11 cellular contexts compared by ENCODE assay signal in the genomic region with DNA sequence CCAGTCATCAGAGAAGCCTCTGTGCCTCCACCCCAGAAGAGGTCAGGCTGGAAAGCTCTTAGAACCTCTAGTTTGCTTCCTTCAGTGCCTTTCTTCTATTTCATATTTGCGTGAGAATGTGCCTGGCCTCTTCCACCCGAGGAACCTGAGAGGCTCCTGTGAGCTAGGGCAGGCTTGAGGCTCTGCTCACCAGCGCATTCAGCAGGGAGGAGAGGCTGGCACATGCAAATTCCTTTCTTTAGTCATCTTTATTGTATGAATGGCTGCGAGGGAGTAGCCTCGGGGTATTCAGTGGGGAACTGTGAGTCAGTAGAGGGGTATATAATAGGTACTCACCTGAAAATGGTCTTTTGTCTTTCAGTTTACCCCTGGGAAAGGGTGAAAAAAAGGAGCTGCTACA.
DNase-seq lines count a peak whose midpoint lies in the region; ATAC-seq and TF ChIP-seq lines count a peak whose summit lies in the region.
"Had no signal": no experiment of that assay in that cellular context is flagged by ENCODE, and none has a peak within 500 bp of the region (broad histone marks: within the 10 kb centered on the region; RNA-seq: fewer than 3 reads in every experiment).

No MANE protein-coding gene starts in this region.

- no peak for TF ChIP-seq POLR2A in IMR-90 (IDR thresholded peaks at IDR 0.05; ENCODE audit: low read depth, low read length)

- H3K9me3 ChIP-seq in IMR-90 (ENCODE audit: control insufficient read depth, insufficient read depth, low read length): no peaks in the 10 kb centered on the region
- H3K9me3 ChIP-seq in effector memory CD4-positive, alpha-beta T cell (ENCODE audit: control insufficient read depth, low read length): no peaks in the 10 kb centered on the region
- H3K9me3 ChIP-seq: BLaER1, gastrocnemius medialis, mucosa of descending colon had no signal

- H3K27ac ChIP-seq in ACC112 (ENCODE audit: low read depth, low read length) (no peak overlapping the region), IMR-90 (ENCODE audit: insufficient read depth, low read length) (no peak overlapping the region)
- no peak overlapping the region for H3K27ac ChIP-seq in effector memory CD4-positive, alpha-beta T cell (ENCODE audit: insufficient read depth, low read length, poor library complexity, severe bottlenecking)
- H3K27ac ChIP-seq: BLaER1, gastrocnemius medialis had no signal

- no peak overlapping the region; the same call in 1 of the 2 replicates for H3K4ac ChIP-seq in IMR-90 (ENCODE audit: low read depth, low read length)

- H3K4me2 ChIP-seq in IMR-90 (ENCODE audit: low read depth, low read length): peak overlapping the region; percentile 34
- H3K4me2 ChIP-seq: BLaER1 had no signal

- peaks cover 54% of the 10 kb centered on the region for H3K27me3 ChIP-seq in ACC112 (ENCODE audit: insufficient read depth, low read length)
- no peaks in the 10 kb centered on the region for H3K27me3 ChIP-seq in IMR-90 (ENCODE audit: control insufficient read depth, insufficient read depth, low read length)
- H3K27me3 ChIP-seq in effector memory CD4-positive, alpha-beta T cell (replicated peaks; ENCODE audit: control insufficient read depth, insufficient read depth, low read length, poor library complexity, severe bottlenecking): no peaks in the 10 kb centered on the region
- H3K27me3 ChIP-seq: BLaER1, gastrocnemius medialis had no signal

- no peaks in the 10 kb centered on the region for H4K20me1 ChIP-seq in IMR-90 (ENCODE audit: insufficient read depth, low read length)
- H4K20me1 ChIP-seq: BLaER1 had no signal

- ATAC-seq in IMR-90 (ENCODE audit: low read depth) (peak; percentile 65), GM18520 (IDR thresholded peaks at IDR 0.05; ENCODE audit: unreplicated experiment) (no peak), HG03571 (IDR thresholded peaks at IDR 0.05; ENCODE audit: unreplicated experiment) (no peak)
- ATAC-seq: mucosa of descending colon had no signal

- H2BK120ac ChIP-seq in IMR-90 (ENCODE audit: low read depth, low read length): peak overlapping the region; percentile 50; the same call in 1 of the 2 replicates

- H3K4me1 ChIP-seq in ACC112 (ENCODE audit: control insufficient read depth, insufficient read depth, low read length, unreplicated experiment) (peaks cover 19% of the 10 kb centered on the region), IMR-90 (ENCODE audit: control insufficient read depth, insufficient read depth, low read length) (peaks cover 6% of the 10 kb centered on the region)
- H3K4me1 ChIP-seq in effector memory CD4-positive, alpha-beta T cell (ENCODE audit: control insufficient read depth, insufficient read depth, low read length, poor library complexity, severe bottlenecking): no peaks in the 10 kb centered on the region
- H3K4me1 ChIP-seq: BLaER1, gastrocnemius medialis had no signal

- H2BK5ac ChIP-seq in IMR-90 (ENCODE audit: low read depth, low read length, poor library complexity, severe bottlenecking): no peak overlapping the region

- H3K36me3 ChIP-seq in ACC112 (ENCODE audit: insufficient read depth, low read length) (no peaks in the 10 kb centered on the region), IMR-90 (ENCODE audit: control insufficient read depth, insufficient read depth, low read length) (no peaks in the 10 kb centered on the region)
- H3K36me3 ChIP-seq in effector memory CD4-positive, alpha-beta T cell (ENCODE audit: control insufficient read depth, insufficient read depth, low read length): no peaks in the 10 kb centered on the region
- H3K36me3 ChIP-seq: BLaER1, gastrocnemius medialis had no signal

- H2BK20ac ChIP-seq in IMR-90 (ENCODE audit: low read depth, low read length): no peak overlapping the region

- dilution Hi-C loops in IMR-90 (cut with HindIII; ENCODE audit: low sequenced_read_pairs, unreplicated experiment): no loop called here

- WGBS in IMR-90 (ENCODE audit: extremely low coverage in 2 of 2, insufficient read length in 1 of 2), 2 experiments: no CpG with 5 or more reads among the region's 5 CpGs

- in situ Hi-C loops in IMR-90 (cut with MboI; ENCODE audit: low sequenced_read_pairs): no loop called here

- no peak overlapping the region for H4K91ac ChIP-seq in IMR-90 (ENCODE audit: insufficient read depth, low read depth, low read length)

- DNase-seq in IMR-90 (peak; percentile 33), amniotic stem cell (lab: John Stamatoyannopoulos, UW) (peak; percentile 7), kidney glomerular epithelial cell (lab: John Stamatoyannopoulos, UW) (peak; percentile 59)
- no peak for DNase-seq in activated naive CD4-positive, alpha-beta T cell (lab: John Stamatoyannopoulos, UW)
- DNase-seq in effector memory CD4-positive, alpha-beta T cell: no peak
- DNase-seq: gastrocnemius medialis, mucosa of descending colon had no signal

- no peak overlapping the region for H3K14ac ChIP-seq in IMR-90 (replicated peaks; ENCODE audit: low read depth, low read length)

- no TSS peak for BruUV-seq in IMR-90 (replicated peaks; lab: Mats Ljungman, UMichigan)

- H3K9ac ChIP-seq in IMR-90 (ENCODE audit: low read depth, low read length): no peak overlapping the region
- H3K9ac ChIP-seq: BLaER1 had no signal

- POLR2A ChIA-PET in IMR-90 (lab: Charles Lee; ENCODE audit: unreplicated experiment): no interaction called here

- CTCF ChIA-PET in IMR-90 (lab: Yijun Ruan, JAX): no interaction called here

- H2AK5ac ChIP-seq in IMR-90 (ENCODE audit: low read depth, low read length): no peak overlapping the region

- TF ChIP-seq CTCF in IMR-90 (conservative IDR thresholded peaks at IDR 0.05; ENCODE audit: low read depth, low read length): no peak

- H3K79me2 ChIP-seq in ACC112 (ENCODE audit: control insufficient read depth, insufficient read depth, low read length, unreplicated experiment): no peaks in the 10 kb centered on the region

- no peak overlapping the region for H2AK9ac ChIP-seq in IMR-90 (replicated peaks; ENCODE audit: low read depth, low read length, poor library complexity)

- peak overlapping the region; percentile 46 for H3K18ac ChIP-seq in IMR-90 (ENCODE audit: low read depth, low read length)

- H2AFZ ChIP-seq in ACC112 (ENCODE audit: low read length, unreplicated experiment): peak overlapping the region; percentile 43
- H2AFZ ChIP-seq in IMR-90 (replicated peaks; ENCODE audit: low read length, poor library complexity): peak overlapping the region; percentile 53

- H3K56ac ChIP-seq in IMR-90 (ENCODE audit: extremely low read depth, insufficient read depth, low read length): no peak overlapping the region

- TF ChIP-seq RAD21 in IMR-90 (IDR thresholded peaks at IDR 0.05; ENCODE audit: low read length): no peak

- peak overlapping the region in 1 of 2 experiments; percentile 12; a peak in 1 of 4 replicates for H4K8ac ChIP-seq in IMR-90 (ENCODE audit: low read depth in 2 of 2, low read length in 2 of 2)

- 0 out of 2 replicates have a peak overlapping the region, but pooled peaks have one; percentile 25 for H3K23ac ChIP-seq in IMR-90 (ENCODE audit: low read depth, low read length)

- no peaks in the 10 kb centered on the region for H3K9me1 ChIP-seq in IMR-90 (ENCODE audit: insufficient read depth, low read length)

- H3K79me1 ChIP-seq in IMR-90 (ENCODE audit: low read depth in 1 of 2, low read length in 2 of 2): no peaks in the 10 kb centered on the region

- H3K4me3 ChIP-seq in ACC112 (ENCODE audit: low read depth, low read length) (no peak overlapping the region), IMR-90 (ENCODE audit: insufficient read depth, low read depth, low read length) (no peak overlapping the region)
- no peak overlapping the region for H3K4me3 ChIP-seq in effector memory CD4-positive, alpha-beta T cell (ENCODE audit: insufficient read depth, low read depth, low read length, poor library complexity, severe bottlenecking)
- H3K4me3 ChIP-seq: BLaER1, gastrocnemius medialis, mucosa of descending colon had no signal

- no peak overlapping the region for H2BK15ac ChIP-seq in IMR-90 (ENCODE audit: low read depth, low read length)

- peak overlapping the region; percentile 23; the same call in 1 of the 2 replicates for H4K5ac ChIP-seq in IMR-90 (ENCODE audit: low read depth, low read length)

- intact Hi-C loops in IMR-90 (cut with micrococcal nuclease): loop anchor here (10.0 kb wide), 2 partner anchors 267 to 423 kb away; a partner anchor contains a TSS

TF ChIP-seq in IMR-90, 13 proteins besides CTCF, POLR2A, EP300 and RAD21:
- peak; percentile 43; the same call in 1 of the 2 replicates for TF ChIP-seq BHLHE40 (IDR thresholded peaks at IDR 0.05; ENCODE audit: low read depth, low read length)
- TF ChIP-seq NFE2L2 (IDR thresholded peaks at IDR 0.05; ENCODE audit: low read depth, low read length): no peak

Comparison
In these comparisons a context has a peak if more than half of its experiments do, and no peak if none do; other contexts are left out.
1. DNase-seq: peak in IMR-90 (single experiment), amniotic stem cell (single experiment) and kidney glomerular epithelial cell (single experiment); none in activated naive CD4-positive, alpha-beta T cell (0 of 4) and effector memory CD4-positive, alpha-beta T cell (0 of 3).